Comparison of ENCODE assay signal across 1 cellular context in genomic region chr1:1360511-1361169, GRCh38.
TF ChIP-seq lines count a peak whose summit lies in the region.

No MANE protein-coding gene starts in this region.

TF ChIP-seq in HEK293, 187 proteins besides CTCF, POLR2A, EP300 and RAD21:
- TF ChIP-seq ZBTB21 (tag by site-specific recombination; IDR thresholded peaks at IDR 0.05) (no peak), ZBTB17 (tag by site-specific recombination; IDR thresholded peaks at IDR 0.05) (0 out of 2 replicates have a peak, but pooled peaks have one; percentile 17), PATZ1 (tag by site-specific recombination; IDR thresholded peaks at IDR 0.05) (no peak), ZNF518A (tag by site-specific recombination; conservative IDR thresholded peaks at IDR 0.05; ENCODE audit: low read depth) (no peak), KLF17 (tag by site-specific recombination; IDR thresholded peaks at IDR 0.05) (no peak; the same call in 1 of the 2 replicates), ZNF701 (tag by site-specific recombination; IDR thresholded peaks at IDR 0.05) (no peak), INSM2 (tag by site-specific recombination; IDR thresholded peaks at IDR 0.05) (no peak), PBX3 (CRISPR knock-in tag; IDR thresholded peaks at IDR 0.05) (no peak), ZSCAN4 (tag by site-specific recombination; IDR thresholded peaks at IDR 0.05) (peak; percentile 56; the same call in 1 of the 2 replicates), KLF1 (tag by site-specific recombination; IDR thresholded peaks at IDR 0.05) (peak; percentile 32; the same call in 1 of the 2 replicates), YY2 (tag by site-specific recombination; IDR thresholded peaks at IDR 0.05) (no peak)
TF ChIP-seq in HEK293: peak in this region for 3.
